In genomic region chr14:32933943-32934890, GRCh38 we compare ENCODE assay signal across 9 cellular contexts. TPM values are rescaled to one million over a fixed set of nuclear protein-coding genes. Genes with fewer than 3 reads are reported as not detected.
DNase-seq lines count a peak whose midpoint lies in the region; ATAC-seq and TF ChIP-seq lines count a peak whose summit lies in the region.
"Had no signal": no experiment of that assay in that cellular context is flagged by ENCODE, and none has a peak within 500 bp of the region (broad histone marks: within the 10 kb centered on the region; RNA-seq: fewer than 3 reads in every experiment).

No MANE protein-coding gene starts in this region.

- H3K27ac ChIP-seq in PC-9, result no peak overlapping the region
- peak overlapping the region; percentile 27 for H3K27ac ChIP-seq in neuronal stem cell (replicated peaks; ENCODE audit: low read length)

- peak overlapping the region; percentile 52; the same call in 1 of the 2 replicates for H3K4me3 ChIP-seq in PC-9
- peak overlapping the region; percentile 38 to 43 for H3K4me3 ChIP-seq in foreskin fibroblast (ENCODE audit: low read depth in 1 of 2, low read length in 2 of 2)
- peak overlapping the region; percentile 57 to 87 for H3K4me3 ChIP-seq in neuronal stem cell (ENCODE audit: low read length in 2 of 2)

- peak overlapping the region; percentile 47 for H2BK120ac ChIP-seq in neuronal stem cell (ENCODE audit: low read depth, low read length)

- WGBS in neuronal stem cell (ENCODE audit: extremely low coverage in 2 of 2, insufficient read length in 2 of 2, insufficient replicate concordance in 1 of 2), 2 donors, result no CpG with 5 or more reads among the region's 80 CpGs

- H3K9me2 ChIP-seq in PC-9 (ENCODE audit: insufficient read depth), result no peaks in the 10 kb centered on the region

- H2BK5ac ChIP-seq in neuronal stem cell (ENCODE audit: low read length), result peak overlapping the region; percentile 56

- no peaks in the 10 kb centered on the region for H3K9me3 ChIP-seq in PC-9 (ENCODE audit: insufficient read depth, low read depth)
- H3K9me3 ChIP-seq in neuronal stem cell (replicated peaks in 1 of 2; ENCODE audit: control insufficient read depth in 2 of 2, insufficient read depth in 1 of 2, low read depth in 1 of 2, low read length in 2 of 2), result no peaks in the 10 kb centered on the region

- H3F3A ChIP-seq in PC-9 (ENCODE audit: insufficient read depth, low read depth), result no peaks in the 10 kb centered on the region

- H2AFZ ChIP-seq in PC-9, result peak overlapping the region; percentile 58; the same call in 1 of the 2 replicates
- peak overlapping the region; percentile 92 for H2AFZ ChIP-seq in neuronal stem cell (ENCODE audit: low read length)

- H3K18ac ChIP-seq in neuronal stem cell (ENCODE audit: low read length), result peak overlapping the region; percentile 82

- H3K79me2 ChIP-seq in PC-9 (ENCODE audit: low read depth), result no peaks in the 10 kb centered on the region

- H3K79me1 ChIP-seq in neuronal stem cell (ENCODE audit: low read depth, low read length), result no peaks in the 10 kb centered on the region

- H3K4me1 ChIP-seq in PC-9 (replicated peaks; ENCODE audit: insufficient read depth) (no peaks in the 10 kb centered on the region), neuronal stem cell (ENCODE audit: control insufficient read depth in 2 of 2, insufficient read depth in 1 of 2, low read depth in 1 of 2, low read length in 2 of 2) (peaks cover 9 to 10% of the 10 kb centered on the region in 2 donors)

- peak overlapping the region; percentile 56 for H3K14ac ChIP-seq in neuronal stem cell (ENCODE audit: low read length)

- peak overlapping the region; percentile 90 for H3K9ac ChIP-seq in neuronal stem cell (ENCODE audit: low read depth, low read length, poor library complexity)

- peak overlapping the region; percentile 83 for H3K4me2 ChIP-seq in PC-9
- H3K4me2 ChIP-seq in neuronal stem cell (ENCODE audit: insufficient read depth, low read length, poor library complexity, severe bottlenecking), result peak overlapping the region; percentile 91

- H3K36me3 ChIP-seq in PC-9 (ENCODE audit: low read depth), result no peaks in the 10 kb centered on the region
- H3K36me3 ChIP-seq in neuronal stem cell (replicated peaks in 1 of 2; ENCODE audit: control insufficient read depth in 2 of 2, insufficient read depth in 2 of 2, low read length in 2 of 2), result peaks cover 0 to 6% of the 10 kb centered on the region in 2 donors

- no TSS peak for BruUV-seq in PC-9 (replicated peaks; lab: Mats Ljungman, UMichigan)

- intact Hi-C loops in PC-9 (cut with micrococcal nuclease; ENCODE audit: unreplicated experiment), result loop anchor here (10.0 kb wide), 1 partner anchor 359 kb away; no protein-coding TSS in a partner anchor

- H4K8ac ChIP-seq in neuronal stem cell (ENCODE audit: low read depth, low read length), result no peak overlapping the region

- no peak overlapping the region for H3K23ac ChIP-seq in neuronal stem cell (ENCODE audit: low read depth, low read length, poor library complexity)

- H4K91ac ChIP-seq in neuronal stem cell (ENCODE audit: low read depth, low read length, poor library complexity), result no peak overlapping the region

- H2AK5ac ChIP-seq in neuronal stem cell (ENCODE audit: low read depth, low read length), result peak overlapping the region; percentile 8

- TF ChIP-seq CTCF in PC-9 (conservative IDR thresholded peaks at IDR 0.05) (no peak), foreskin fibroblast (IDR thresholded peaks at IDR 0.05; ENCODE audit: low read depth, low read length) (no peak)

- H3K27me3 ChIP-seq in PC-9 (ENCODE audit: insufficient read depth, low read depth), result peaks cover 39% of the 10 kb centered on the region
- H3K27me3 ChIP-seq in neuronal stem cell (ENCODE audit: control insufficient read depth in 3 of 3, insufficient read depth in 3 of 3, low read depth in 1 of 3, low read length in 3 of 3), result peaks cover 0 to 31% (median 3%) of the 10 kb centered on the region in 3 experiments

- H3K4ac ChIP-seq in neuronal stem cell (ENCODE audit: low read length), result no peak overlapping the region

- CTCF ChIA-PET in PC-9 (lab: Charles Lee), result no interaction called here

- ATAC-seq in GM21825 (IDR thresholded peaks at IDR 0.05; ENCODE audit: unreplicated experiment) (no peak), HG03039 (IDR thresholded peaks at IDR 0.05; ENCODE audit: unreplicated experiment) (no peak)

- H4K20me1 ChIP-seq in PC-9 (ENCODE audit: insufficient read depth), result no peaks in the 10 kb centered on the region

- POLR2A ChIA-PET in PC-9 (lab: Charles Lee; ENCODE audit: unreplicated experiment), result no interaction called here

- H2BK15ac ChIP-seq in neuronal stem cell (ENCODE audit: low read length), result peak overlapping the region; percentile 65

- DNase-seq in NCI-H2196 (lab: John Stamatoyannopoulos, UW; ENCODE audit: unreplicated experiment) (peak; percentile 52), NCI-H2196 treated with DMSO at 0.1 percent for 48 hours (lab: John Stamatoyannopoulos, UW; ENCODE audit: unreplicated experiment) (no peak), PC-9 (no peak), foreskin fibroblast (peak in 1 of 2 donors; percentile 54), neuronal stem cell (ENCODE audit: low spot score) (peak; percentile 63), GOT3 (lab: John Stamatoyannopoulos, UW) (no peak)

- H2BK12ac ChIP-seq in neuronal stem cell (ENCODE audit: low read length), result peak overlapping the region; percentile 84

RNA-seq across cellular contexts. Expression of gene NPAS3, which starts 4.5 kb away (rescaled TPM):
- total RNA-seq in PC-9 (2021), result not detected in 2 replicates
- 1.8 TPM for polyA plus RNA-seq in neuronal stem cell (2013, experiment 1 of 2)
- polyA plus RNA-seq in neuronal stem cell (2013, experiment 2 of 2), result 1.8 TPM
- total RNA-seq: T-helper 2 cell treated with Interferon-gamma antibody and Interleukin-4, amounts not matched to agents 100 ng/mL and 5 ng/mL, for 36 hours had no signal

Comparison
In these comparisons a context has a peak if more than half of its experiments do, and no peak if none do; other contexts are left out.
1. DNase-seq: peak in NCI-H2196 (single experiment) and neuronal stem cell (single experiment); none in NCI-H2196 treated with DMSO at 0.1 percent for 48 hours (single experiment), PC-9 (0 of 2) and GOT3 (single experiment).
2. Peak in every context shown above with its lines, with median percentiles within 50 percentile points of each other: H3K4me3 ChIP-seq.